ENCODE assay signal across 8 cellular contexts in the genomic region with DNA sequence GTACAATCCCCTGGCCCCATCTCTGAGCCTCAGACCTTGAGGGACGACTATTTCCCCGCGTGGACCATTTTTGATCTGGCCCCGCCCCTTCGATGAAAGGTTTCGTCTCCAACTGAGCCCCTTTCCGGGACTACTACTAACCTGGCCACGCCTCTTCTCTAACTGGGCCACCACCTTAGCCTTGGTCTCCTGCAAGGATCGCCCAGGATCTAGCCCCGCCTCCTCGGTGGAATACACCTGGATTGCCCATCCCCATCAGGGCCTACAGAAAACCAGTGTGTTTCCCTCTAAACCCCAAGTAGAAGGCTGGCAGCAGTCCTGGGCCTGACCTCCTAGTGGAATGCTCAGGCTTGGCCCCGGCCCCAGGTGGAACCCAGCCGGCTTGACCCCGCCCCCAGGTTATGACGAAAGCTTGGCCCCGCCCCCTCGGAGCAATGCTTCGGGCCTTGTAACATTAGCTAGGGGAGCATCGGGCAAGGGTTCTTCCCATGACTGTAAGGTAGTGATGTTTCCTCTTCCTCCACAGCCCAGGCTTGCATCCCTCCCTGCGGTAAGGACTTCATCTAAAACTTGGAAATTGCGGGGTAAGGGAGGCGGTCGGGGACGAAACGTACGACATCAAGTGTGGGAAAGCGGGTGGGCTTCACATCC. TPM values are rescaled to one million over a fixed set of nuclear protein-coding genes. Genes with fewer than 3 reads are reported as not detected.
DNase-seq lines count a peak whose midpoint lies in the region; ATAC-seq and TF ChIP-seq lines count a peak whose summit lies in the region.

No MANE protein-coding gene starts in this region.

- TF ChIP-seq POLR2A in stomach (IDR thresholded peaks at IDR 0.05) (no peak), GM18505 (IDR thresholded peaks at IDR 0.05; ENCODE audit: borderline replicate concordance, extremely low read depth, insufficient read depth, insufficient read length) (no peak)

- no peaks in the 10 kb centered on the region for H3K79me2 ChIP-seq in H9 (ENCODE audit: insufficient read depth, low read length)
- no peaks in the 10 kb centered on the region for H3K79me2 ChIP-seq in mesendoderm (ENCODE audit: control insufficient read depth, insufficient read depth, low read length)

- H4K20me1 ChIP-seq in H9 (ENCODE audit: control insufficient read depth, insufficient read depth, insufficient read length), result no peaks in the 10 kb centered on the region

- no peak overlapping the region for H3K56ac ChIP-seq in H9 (ENCODE audit: insufficient read length, low read depth, low read length)
- peak overlapping the region; percentile 66 for H3K56ac ChIP-seq in mesendoderm (ENCODE audit: low read length)

- H3K9me3 ChIP-seq in H9 (ENCODE audit: control insufficient read depth, low read depth, low read length) (no peaks in the 10 kb centered on the region), stomach (no peaks in the 10 kb centered on the region)

- no peak overlapping the region for H3T11ph ChIP-seq in H9 (ENCODE audit: low read length)

- H4K8ac ChIP-seq in H9 (replicated peaks; ENCODE audit: insufficient read length, low read depth, low read length), result no peak overlapping the region
- no peak overlapping the region for H4K8ac ChIP-seq in mesendoderm (ENCODE audit: low read depth, low read length)

- H3K4me3 Mint-ChIP-seq in H9 (peak overlapping the region; percentile 70 to 96), endothelial cell (ENCODE audit: unreplicated experiment) (peak overlapping the region; percentile 86)

- H3K4me1 Mint-ChIP-seq in H9, result peaks cover 27 to 33% of the 10 kb centered on the region in 2 experiments
- peaks cover 14% of the 10 kb centered on the region for H3K4me1 Mint-ChIP-seq in endothelial cell (ENCODE audit: unreplicated experiment)

- ATAC-seq in GM18505 (IDR thresholded peaks at IDR 0.05; ENCODE audit: unreplicated experiment), result no peak
- no peak for ATAC-seq in GM21576 (IDR thresholded peaks at IDR 0.05; ENCODE audit: unreplicated experiment)

- H3K4me2 ChIP-seq in H9 (ENCODE audit: insufficient read depth, insufficient read length, low read length), result peak overlapping the region; percentile 88
- H3K4me2 ChIP-seq in mesendoderm (ENCODE audit: low read length), result peak overlapping the region; percentile 19

- WGBS in H9 (ENCODE audit: extremely low coverage, insufficient read length, low lambda C conversion rate), result no CpG with 5 or more reads among the region's 27 CpGs
- no CpG with 5 or more reads among the region's 27 CpGs for WGBS in mesendoderm (ENCODE audit: extremely low coverage, insufficient coverage, low lambda C conversion rate)
- 18 to 38% (median 26%) methylated on average over 27 of the region's 27 CpGs for WGBS in stomach, 5 donors

- intact Hi-C loops in stomach (cut with DNase I; ENCODE audit: low total_unique reads), result no loop called here

- H3K4me1 ChIP-seq in H9 (ENCODE audit: insufficient read depth, low read length) (peaks cover 2% of the 10 kb centered on the region; the same call in 1 of the 2 replicates), mesendoderm (ENCODE audit: control insufficient read depth, low read depth, low read length) (no peaks in the 10 kb centered on the region), stomach (peaks cover 29 to 48% (median 40%) of the 10 kb centered on the region in 4 donors)

- H4K5ac ChIP-seq in H9 (ENCODE audit: insufficient read length, low read depth, low read length), result no peak overlapping the region
- H4K5ac ChIP-seq in mesendoderm (ENCODE audit: low read length), result no peak overlapping the region

- peaks cover 19% of the 10 kb centered on the region for H3K23me2 ChIP-seq in H9 (ENCODE audit: insufficient read length, low read depth, low read length, poor library complexity, severe bottlenecking)

- H2BK120ac ChIP-seq in H9 (ENCODE audit: low read depth, low read length, poor library complexity, severe bottlenecking), result no peak overlapping the region
- H2BK120ac ChIP-seq in mesendoderm (ENCODE audit: low read depth, low read length), result no peak overlapping the region

- H3K4ac ChIP-seq in H9 (ENCODE audit: low read depth, low read length) (no peak overlapping the region), mesendoderm (ENCODE audit: low read depth, low read length) (no peak overlapping the region)

- H3K27me3 Mint-ChIP-seq in H9 (ENCODE audit: low read depth) (no peaks in the 10 kb centered on the region), endothelial cell (ENCODE audit: unreplicated experiment) (peaks cover 15% of the 10 kb centered on the region)

- H2BK20ac ChIP-seq in H9 (ENCODE audit: low read depth, low read length, poor library complexity, severe bottlenecking), result no peak overlapping the region

- H4K91ac ChIP-seq in H9 (ENCODE audit: insufficient read length, low read depth, low read length), result no peak overlapping the region

- DNase-seq in H9 (peak; percentile 92), endothelial cell (ENCODE audit: low spot score) (peak; percentile 77), mesendoderm (peak; percentile 93), stomach (peak; percentile 92), NCI-H2081 treated with DMSO at 0.1 percent for 48 hours (lab: John Stamatoyannopoulos, UW) (no peak)
- DNase-seq in activated CD4-positive, alpha-beta T cell treated with anti-CD3 and anti-CD28 coated beads, Interleukin-2, amount 50 U/mL, for 1 hour, result peak; percentile 44

- H3K23ac ChIP-seq in H9 (ENCODE audit: insufficient read length, low read depth, low read length) (no peak overlapping the region), mesendoderm (ENCODE audit: low read length) (no peak overlapping the region)

- TF ChIP-seq CTCF in H9 (conservative IDR thresholded peaks at IDR 0.05) (no peak), endothelial cell (IDR thresholded peaks at IDR 0.05; ENCODE audit: unreplicated experiment) (no peak), stomach (IDR thresholded peaks at IDR 0.05) (no peak)

- no peak overlapping the region for H2BK12ac ChIP-seq in H9 (ENCODE audit: insufficient read length, low read depth, low read length)

- H3K79me1 ChIP-seq in H9 (ENCODE audit: insufficient read depth, low read depth, low read length, poor library complexity, severe bottlenecking) (no peaks in the 10 kb centered on the region), mesendoderm (ENCODE audit: low read length) (peaks cover 7% of the 10 kb centered on the region)

- H2BK15ac ChIP-seq in H9 (ENCODE audit: low read depth, low read length), result no peak overlapping the region
- H2BK15ac ChIP-seq in mesendoderm (replicated peaks; ENCODE audit: low read depth), result no peak overlapping the region

- H3K18ac ChIP-seq in H9 (ENCODE audit: insufficient read length, low read depth, low read length), result peak overlapping the region; percentile 28
- H3K18ac ChIP-seq in mesendoderm (ENCODE audit: low read length), result no peak overlapping the region

- no peak overlapping the region for H3K4me3 ChIP-seq in mesendoderm (ENCODE audit: low read length)
- H3K4me3 ChIP-seq in stomach, result peak overlapping the region in 3 of 4 donors; percentile 61 to 66 (median 64)

- H2AFZ ChIP-seq in H9 (ENCODE audit: low read length), result no peak overlapping the region

- H3K36me3 ChIP-seq in mesendoderm (ENCODE audit: control insufficient read depth, insufficient read depth, low read length) (peaks cover 4% of the 10 kb centered on the region), stomach (peaks cover 2 to 56% (median 42%) of the 10 kb centered on the region in 4 donors)

- H2AK5ac ChIP-seq in H9 (ENCODE audit: insufficient read length, low read length) (no peak overlapping the region), mesendoderm (ENCODE audit: low read length) (no peak overlapping the region)

- H3K9ac ChIP-seq in H9 (ENCODE audit: extremely low read depth, insufficient read length, low read length), result no peak overlapping the region
- peak overlapping the region; percentile 50 for H3K9ac ChIP-seq in mesendoderm (ENCODE audit: low read length)

- H3K27ac Mint-ChIP-seq in H9 (peak overlapping the region; percentile 91 to 99 (median 97)), endothelial cell (ENCODE audit: unreplicated experiment) (peak overlapping the region; percentile 63)

- TF ChIP-seq EP300 in stomach (IDR thresholded peaks at IDR 0.05), result no peak

- no peak overlapping the region for H2BK5ac ChIP-seq in H9 (ENCODE audit: insufficient read length, low read length)
- H2BK5ac ChIP-seq in mesendoderm (ENCODE audit: low read length), result no peak overlapping the region

- H3K9me3 Mint-ChIP-seq in H9 (peaks cover 0 to 6% of the 10 kb centered on the region in 2 experiments; a peak in 2 of 5 replicates), endothelial cell (ENCODE audit: unreplicated experiment) (no peaks in the 10 kb centered on the region)

- peak overlapping the region; percentile 51; the same call in 1 of the 2 replicates for H3K14ac ChIP-seq in H9 (ENCODE audit: insufficient read depth, low read length)

- H3K27ac ChIP-seq in H9 (ENCODE audit: insufficient read length, low read depth, low read length), result peak overlapping the region; percentile 66
- H3K27ac ChIP-seq in mesendoderm (ENCODE audit: low read depth, low read length), result peak overlapping the region; percentile 67
- H3K27ac ChIP-seq in stomach, result peak overlapping the region; percentile 93 to 98 (median 94)

- H3K36me3 Mint-ChIP-seq in H9 (ENCODE audit: insufficient read depth in 1 of 3, low read depth in 3 of 3) (peaks cover 18 to 63% (median 34%) of the 10 kb centered on the region in 3 experiments), endothelial cell (ENCODE audit: low read depth, unreplicated experiment) (peaks cover 51% of the 10 kb centered on the region)

- no peaks in the 10 kb centered on the region for H3K27me3 ChIP-seq in H9 (ENCODE audit: insufficient read depth, low read length)
- no peaks in the 10 kb centered on the region for H3K27me3 ChIP-seq in mesendoderm (ENCODE audit: insufficient read depth, low read length, poor library complexity)
- no peaks in the 10 kb centered on the region for H3K27me3 ChIP-seq in stomach

RNA-seq across cellular contexts. Expression of a gene that starts 9.1 kb away (rescaled TPM):
- total RNA-seq in H9 (2021) (16.0 and 18.9 TPM in 2 replicates), endothelial cell (ENCODE audit: unreplicated experiment) (12.9 TPM), stomach (100 to 1,000 TPM in 1 of 5 donors, 1 to 10 TPM in 4; 1.2 to 151 (median 3.9) TPM)
- polyA plus RNA-seq in mesendoderm (2013, experiment 1 of 2), result 2.2 TPM
- 1.7 TPM for polyA plus RNA-seq in mesendoderm (2013, experiment 2 of 2)
- 10 to 100 TPM; 11.2 to 26.7 (median 19.8) TPM for polyA plus RNA-seq in stomach

RNA-seq across cellular contexts. Expression of a gene that starts 21.6 kb away (rescaled TPM):
- total RNA-seq in H9 (2021), result 0.53 and 0.70 TPM in 2 replicates
- not detected for total RNA-seq in endothelial cell (ENCODE audit: unreplicated experiment)
- polyA plus RNA-seq in mesendoderm (2013, experiment 1 of 2), result 0.10 TPM
- polyA plus RNA-seq in mesendoderm (2013, experiment 2 of 2), result 0.10 TPM
- 1 to 10 TPM in 1 of 5 donors, not detected in 4; 7.2 TPM for total RNA-seq in stomach
- polyA plus RNA-seq in stomach, result under 1 TPM in 2 of 3 donors, not detected in 1; 0.05 to 0.25 TPM

RNA-seq across cellular contexts. Expression of a gene that starts 49.5 kb away (rescaled TPM):
- total RNA-seq in H9 (2021) (not detected in 2 replicates), endothelial cell (ENCODE audit: unreplicated experiment) (0.67 TPM), stomach (10 to 100 TPM in 1 of 5 donors, 1 to 10 TPM in 3, not detected in 1; 7.0 to 10.5 (median 8.5) TPM)
- not detected for polyA plus RNA-seq in mesendoderm (2013, experiment 1 of 2)
- polyA plus RNA-seq in mesendoderm (2013, experiment 2 of 2), result 0.01 TPM
- 1 to 10 TPM; 1.7 to 7.5 (median 1.8) TPM for polyA plus RNA-seq in stomach

RNA-seq across cellular contexts. Expression of a gene that starts 55.6 kb away (rescaled TPM):
- total RNA-seq in H9 (2021), result not detected in 2 replicates
- 0.21 TPM for total RNA-seq in endothelial cell (ENCODE audit: unreplicated experiment)
- polyA plus RNA-seq in mesendoderm (2013, experiment 1 of 2), result 0.01 TPM
- polyA plus RNA-seq in mesendoderm (2013, experiment 2 of 2), result 0.03 TPM
- total RNA-seq in stomach, result 1 to 10 TPM in 3 of 5 donors, not detected in 2; 2.0 to 5.4 (median 2.8) TPM
- 1 to 10 TPM in 1 of 3 donors, under 1 TPM in 1, not detected in 1; 0.55 to 1.8 TPM for polyA plus RNA-seq in stomach

RNA-seq across cellular contexts. Expression of a gene that starts 58.8 kb away (rescaled TPM):
- total RNA-seq in H9 (2021) (not detected in 2 replicates), endothelial cell (ENCODE audit: unreplicated experiment) (0.74 TPM), stomach (1 to 10 TPM in 2 of 5 donors, under 1 TPM in 1, not detected in 2; 0.58 to 1.7 (median 1.3) TPM)
- 0.14 TPM for polyA plus RNA-seq in mesendoderm (2013, experiment 1 of 2)
- polyA plus RNA-seq in mesendoderm (2013, experiment 2 of 2), result 0.13 TPM
- 1 to 10 TPM in 2 of 3 donors, under 1 TPM in 1; 0.48 to 2.9 (median 1.4) TPM for polyA plus RNA-seq in stomach
